11 cellular contexts compared by ENCODE assay signal in the genomic region with DNA sequence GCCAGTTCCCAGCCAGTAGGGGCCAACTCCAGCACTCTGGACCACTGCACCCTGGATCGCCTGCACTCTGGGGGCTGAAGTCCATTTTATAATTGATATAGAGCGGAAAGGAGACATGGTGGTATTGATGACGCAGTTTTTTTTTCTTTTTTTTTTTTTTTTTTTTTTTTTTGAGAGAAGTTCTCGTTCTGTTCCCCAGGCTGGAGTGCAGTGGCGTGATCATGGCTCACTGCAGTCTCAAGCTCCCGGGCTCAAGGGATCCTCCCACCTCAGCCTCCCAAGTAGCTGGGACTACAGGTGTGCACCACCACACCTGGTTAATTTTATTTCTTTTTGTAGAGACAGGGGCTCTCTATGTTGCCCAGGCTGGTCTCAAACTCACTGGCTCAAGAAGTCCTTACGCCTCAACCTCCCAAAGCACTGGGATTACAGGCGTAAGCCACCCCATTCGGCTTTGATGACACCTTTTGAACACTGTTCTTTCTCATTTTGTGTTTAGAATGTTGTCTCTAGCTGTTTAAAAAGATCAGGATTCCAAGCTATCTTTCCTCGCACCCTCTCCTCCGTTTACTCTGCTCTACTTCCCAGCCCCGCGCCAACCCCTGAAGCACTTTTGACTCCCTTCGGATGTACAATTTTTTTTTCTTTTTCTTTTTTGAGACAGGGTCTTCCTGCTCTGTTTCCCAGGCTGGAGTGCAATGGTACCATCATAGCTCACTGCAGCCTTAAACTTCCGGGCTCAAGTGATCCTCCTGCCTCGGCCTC. TPM values are rescaled to one million over a fixed set of nuclear protein-coding genes. Genes with fewer than 3 reads are reported as not detected.
DNase-seq lines count a peak whose midpoint lies in the region; ATAC-seq and TF ChIP-seq lines count a peak whose summit lies in the region.
"Had no signal": no experiment of that assay in that cellular context is flagged by ENCODE, and none has a peak within 500 bp of the region (broad histone marks: within the 10 kb centered on the region; RNA-seq: fewer than 3 reads in every experiment).

No MANE protein-coding gene starts in this region.

- H2AFZ ChIP-seq in OCI-LY1 (ENCODE audit: low read length), result no peak overlapping the region

- H3K27ac ChIP-seq in OCI-LY1 (ENCODE audit: low read depth, low read length, poor library complexity, severe bottlenecking) (peak overlapping the region; percentile 73), foreskin keratinocyte (peak overlapping the region; percentile 59), skin epidermis (peak overlapping the region in 20 of 21 experiments; percentile 79 to 100 (median 88)), SJCRH30 (no peak overlapping the region), endodermal cell (ENCODE audit: low read depth, low read length) (no peak overlapping the region)

- WGBS in endodermal cell (ENCODE audit: insufficient coverage in 1 of 2, insufficient read length in 1 of 2), 2 experiments, result 91 to 93% methylated on average over 11 to 16 of the region's 16 CpGs

- DNase-seq in foreskin keratinocyte (no peak), SJCRH30 (no peak), amygdala (lab: John Stamatoyannopoulos, UW) (no peak), SIG-M5 treated with dmso at 0.1 percent for 504 hours (lab: John Stamatoyannopoulos, UW; ENCODE audit: unreplicated experiment) (no peak), endodermal cell (no peak)

- H3K9me3 Mint-ChIP-seq in endodermal cell, result no peaks in the 10 kb centered on the region

- peak overlapping the region; percentile 71 for H3K4me2 ChIP-seq in OCI-LY1 (ENCODE audit: low read length)

- no peak for TF ChIP-seq CTCF in OCI-LY1 (IDR thresholded peaks at IDR 0.05; ENCODE audit: low read length)
- TF ChIP-seq CTCF in foreskin keratinocyte (conservative IDR thresholded peaks at IDR 0.05), result no peak
- TF ChIP-seq CTCF in endodermal cell (conservative IDR thresholded peaks at IDR 0.05), result no peak

- no peaks in the 10 kb centered on the region for H3K9me2 ChIP-seq in OCI-LY1 (ENCODE audit: low read depth, low read length)

- H3K9ac ChIP-seq in OCI-LY1 (ENCODE audit: low read length) (peak overlapping the region; percentile 42), endodermal cell (ENCODE audit: extremely low read depth, low read length, poor library complexity, severe bottlenecking) (no peak overlapping the region)

- peaks cover 1% of the 10 kb centered on the region for H3K27me3 Mint-ChIP-seq in endodermal cell (ENCODE audit: insufficient read depth)

- H3K36me3 Mint-ChIP-seq in endodermal cell (ENCODE audit: low read depth), result no peaks in the 10 kb centered on the region

- H3F3A ChIP-seq in OCI-LY1 (ENCODE audit: insufficient read depth, low read length), result no peaks in the 10 kb centered on the region

- H3K27ac Mint-ChIP-seq in endodermal cell, result no peak overlapping the region

- peaks cover 5% of the 10 kb centered on the region for H3K4me1 Mint-ChIP-seq in endodermal cell

- ATAC-seq in foreskin keratinocyte, result no peak
- ATAC-seq: HCT116 had no signal

- H3K27me3 ChIP-seq in OCI-LY1 (ENCODE audit: insufficient read depth, low read length) (no peaks in the 10 kb centered on the region), foreskin keratinocyte (no peaks in the 10 kb centered on the region), SJCRH30 (peaks cover 5% of the 10 kb centered on the region; the same call in 1 of the 2 replicates), endodermal cell (ENCODE audit: control insufficient read depth, insufficient read depth, low read length, poor library complexity, severe bottlenecking) (no peaks in the 10 kb centered on the region)

- H3K79me2 ChIP-seq in OCI-LY1 (ENCODE audit: insufficient read depth, low read length), result no peaks in the 10 kb centered on the region

- H3K4me3 ChIP-seq in OCI-LY1 (ENCODE audit: low read depth, low read length, poor library complexity, severe bottlenecking) (peak overlapping the region; percentile 49), skin epidermis (peak overlapping the region; percentile 24 to 39 (median 34)), SJCRH30 (no peak overlapping the region), endodermal cell (ENCODE audit: low read length) (no peak overlapping the region)

- peak; percentile 39 for TF ChIP-seq POLR2A in GM10847 (IDR thresholded peaks at IDR 0.05; ENCODE audit: extremely low read depth, insufficient read length)

- no peaks in the 10 kb centered on the region for H3K36me3 ChIP-seq in OCI-LY1 (ENCODE audit: insufficient read depth, low read length)
- H3K36me3 ChIP-seq in SJCRH30, result no peaks in the 10 kb centered on the region
- no peaks in the 10 kb centered on the region for H3K36me3 ChIP-seq in endodermal cell (ENCODE audit: control insufficient read depth, insufficient read depth, low read length)

- no peaks in the 10 kb centered on the region for H3K9me3 ChIP-seq in OCI-LY1 (ENCODE audit: low read length)
- H3K9me3 ChIP-seq in SJCRH30 (replicated peaks), result no peaks in the 10 kb centered on the region
- no peaks in the 10 kb centered on the region for H3K9me3 ChIP-seq in endodermal cell (ENCODE audit: control insufficient read depth, low read length)

- H4K20me1 ChIP-seq in OCI-LY1 (ENCODE audit: insufficient read depth, low read length), result no peaks in the 10 kb centered on the region

- peaks cover 40% of the 10 kb centered on the region for H3K4me1 ChIP-seq in OCI-LY1 (ENCODE audit: insufficient read depth, low read length, severe bottlenecking)
- H3K4me1 ChIP-seq in foreskin keratinocyte, result peaks cover 12% of the 10 kb centered on the region
- H3K4me1 ChIP-seq in SJCRH30, result no peaks in the 10 kb centered on the region
- no peaks in the 10 kb centered on the region for H3K4me1 ChIP-seq in endodermal cell (ENCODE audit: control insufficient read depth, insufficient read depth, low read length)

- H3K4me3 Mint-ChIP-seq in endodermal cell, result no peak overlapping the region

RNA-seq across cellular contexts. Expression of gene MX2, which starts 1.0 kb away (rescaled TPM):
- total RNA-seq in foreskin keratinocyte (16.7 and 43.2 TPM in 2 replicates), endodermal cell (10 to 100 TPM in 1 of 2 donors, 1 to 10 TPM in 1; 1.6 to 11.4 TPM)
- polyA plus RNA-seq in foreskin keratinocyte, result 10.1 and 25.7 TPM in 2 replicates
- not detected in 2 replicates for total RNA-seq in SJCRH30 (2014; rRNA removed; shearing (Covaris generic))
- polyA plus RNA-seq in endodermal cell (2013, experiment 1 of 2), result 0.50 TPM
- polyA plus RNA-seq in endodermal cell (2013, experiment 2 of 2), result 0.33 TPM

RNA-seq across cellular contexts. Expression of gene FAM3B, which starts 46.2 kb away (rescaled TPM):
- total RNA-seq in foreskin keratinocyte (not detected in 2 replicates), endodermal cell (1 to 10 TPM; 2.1 to 3.1 TPM)
- polyA plus RNA-seq in foreskin keratinocyte, result not detected in 2 replicates
- not detected in 2 replicates for total RNA-seq in SJCRH30 (2014; rRNA removed; shearing (Covaris generic))
- 0.32 TPM for polyA plus RNA-seq in endodermal cell (2013, experiment 1 of 2)
- 0.46 TPM for polyA plus RNA-seq in endodermal cell (2013, experiment 2 of 2)
- total RNA-seq: myocyte, RPMI7951 had no signal

Comparison
In these comparisons a context has a peak if more than half of its experiments do, and no peak if none do; other contexts are left out.
1. H3K27ac ChIP-seq: peak in OCI-LY1 (single experiment), foreskin keratinocyte (single experiment) and skin epidermis (20 of 21); none in SJCRH30 (single experiment) and endodermal cell (single experiment).
2. H3K4me3 ChIP-seq: peak in OCI-LY1 (single experiment) and skin epidermis (7 of 7); none in SJCRH30 (single experiment) and endodermal cell (single experiment).